ENCODE assay signal across 1 cellular context in the genomic region with DNA sequence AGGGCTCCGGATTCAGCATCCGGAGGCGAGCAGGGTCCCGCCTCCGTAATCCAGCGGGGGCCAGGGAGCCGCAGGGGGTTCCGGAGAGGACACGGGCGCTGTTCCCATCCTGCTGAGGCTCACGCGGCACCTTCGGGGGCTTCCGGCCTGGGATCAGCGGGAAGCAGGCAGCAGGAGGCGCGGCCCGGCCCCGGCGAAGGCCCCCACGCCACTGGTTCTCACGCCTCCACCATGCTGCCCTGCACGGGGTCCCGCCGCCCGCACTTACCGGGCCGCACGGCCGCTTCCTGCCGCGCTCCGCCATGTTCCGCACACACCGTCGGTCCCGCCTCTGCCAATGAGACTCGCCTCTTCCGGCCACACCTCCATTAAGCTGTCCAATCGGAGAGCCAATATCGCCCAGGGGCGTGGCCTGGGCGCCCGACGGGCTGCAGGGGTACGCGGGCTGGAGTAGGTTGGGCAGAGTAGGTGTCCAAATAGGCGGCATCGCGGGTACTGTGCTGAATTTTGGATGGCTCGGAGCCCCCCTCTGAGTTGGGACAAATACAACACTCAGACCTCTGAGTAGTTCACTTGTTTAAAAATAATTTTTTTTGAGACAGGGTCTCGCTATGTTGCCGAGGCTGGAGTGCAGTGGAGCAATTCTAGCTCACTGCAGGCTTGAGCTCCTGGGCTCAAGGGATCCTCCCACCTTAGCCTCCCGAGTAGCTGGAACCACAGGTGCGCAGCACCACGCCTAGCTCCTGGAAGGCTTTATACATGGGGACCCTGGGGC.
TF ChIP-seq lines count a peak whose summit lies in the region.

A gene with protein sequence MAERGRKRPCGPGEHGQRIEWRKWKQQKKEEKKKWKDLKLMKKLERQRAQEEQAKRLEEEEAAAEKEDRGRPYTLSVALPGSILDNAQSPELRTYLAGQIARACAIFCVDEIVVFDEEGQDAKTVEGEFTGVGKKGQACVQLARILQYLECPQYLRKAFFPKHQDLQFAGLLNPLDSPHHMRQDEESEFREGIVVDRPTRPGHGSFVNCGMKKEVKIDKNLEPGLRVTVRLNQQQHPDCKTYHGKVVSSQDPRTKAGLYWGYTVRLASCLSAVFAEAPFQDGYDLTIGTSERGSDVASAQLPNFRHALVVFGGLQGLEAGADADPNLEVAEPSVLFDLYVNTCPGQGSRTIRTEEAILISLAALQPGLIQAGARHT (minus strand): TSS at position 318 of the 775 bp plus-strand sequence. CDS start 14 bp downstream, at position 304.

TF ChIP-seq in HCT116, 20 proteins besides CTCF, POLR2A, EP300 and RAD21 (continued from another document):
- TF ChIP-seq, protein P1, sequence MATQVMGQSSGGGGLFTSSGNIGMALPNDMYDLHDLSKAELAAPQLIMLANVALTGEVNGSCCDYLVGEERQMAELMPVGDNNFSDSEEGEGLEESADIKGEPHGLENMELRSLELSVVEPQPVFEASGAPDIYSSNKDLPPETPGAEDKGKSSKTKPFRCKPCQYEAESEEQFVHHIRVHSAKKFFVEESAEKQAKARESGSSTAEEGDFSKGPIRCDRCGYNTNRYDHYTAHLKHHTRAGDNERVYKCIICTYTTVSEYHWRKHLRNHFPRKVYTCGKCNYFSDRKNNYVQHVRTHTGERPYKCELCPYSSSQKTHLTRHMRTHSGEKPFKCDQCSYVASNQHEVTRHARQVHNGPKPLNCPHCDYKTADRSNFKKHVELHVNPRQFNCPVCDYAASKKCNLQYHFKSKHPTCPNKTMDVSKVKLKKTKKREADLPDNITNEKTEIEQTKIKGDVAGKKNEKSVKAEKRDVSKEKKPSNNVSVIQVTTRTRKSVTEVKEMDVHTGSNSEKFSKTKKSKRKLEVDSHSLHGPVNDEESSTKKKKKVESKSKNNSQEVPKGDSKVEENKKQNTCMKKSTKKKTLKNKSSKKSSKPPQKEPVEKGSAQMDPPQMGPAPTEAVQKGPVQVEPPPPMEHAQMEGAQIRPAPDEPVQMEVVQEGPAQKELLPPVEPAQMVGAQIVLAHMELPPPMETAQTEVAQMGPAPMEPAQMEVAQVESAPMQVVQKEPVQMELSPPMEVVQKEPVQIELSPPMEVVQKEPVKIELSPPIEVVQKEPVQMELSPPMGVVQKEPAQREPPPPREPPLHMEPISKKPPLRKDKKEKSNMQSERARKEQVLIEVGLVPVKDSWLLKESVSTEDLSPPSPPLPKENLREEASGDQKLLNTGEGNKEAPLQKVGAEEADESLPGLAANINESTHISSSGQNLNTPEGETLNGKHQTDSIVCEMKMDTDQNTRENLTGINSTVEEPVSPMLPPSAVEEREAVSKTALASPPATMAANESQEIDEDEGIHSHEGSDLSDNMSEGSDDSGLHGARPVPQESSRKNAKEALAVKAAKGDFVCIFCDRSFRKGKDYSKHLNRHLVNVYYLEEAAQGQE (IDR thresholded peaks at IDR 0.05; ENCODE audit: low read depth) = no peak
- TF ChIP-seq ZNF274 (IDR thresholded peaks at IDR 0.05; ENCODE audit: low read depth, low read length) (no peak), SRF (IDR thresholded peaks at IDR 0.05; ENCODE audit: low read depth) (no peak), EZH2 (IDR thresholded peaks at IDR 0.05) (no peak), CEBPB (IDR thresholded peaks at IDR 0.05; ENCODE audit: low read depth) (no peak), EZH2phosphoT487 (IDR thresholded peaks at IDR 0.05; ENCODE audit: borderline replicate concordance) (no peak), CBX3 (IDR thresholded peaks at IDR 0.05; ENCODE audit: low read depth) (no peak), EGR1 (IDR thresholded peaks at IDR 0.05; ENCODE audit: low read depth) (no peak), SIN3A (IDR thresholded peaks at IDR 0.05; ENCODE audit: low read depth) (peak; percentile 86), YY1 (IDR thresholded peaks at IDR 0.05; ENCODE audit: extremely low read depth, insufficient replicate concordance, low read depth, low read length) (peak; percentile 90)
- TF ChIP-seq, protein P2, sequence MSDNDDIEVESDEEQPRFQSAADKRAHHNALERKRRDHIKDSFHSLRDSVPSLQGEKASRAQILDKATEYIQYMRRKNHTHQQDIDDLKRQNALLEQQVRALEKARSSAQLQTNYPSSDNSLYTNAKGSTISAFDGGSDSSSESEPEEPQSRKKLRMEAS (IDR thresholded peaks at IDR 0.05) = peak; percentile 89
- TF ChIP-seq, protein P3, sequence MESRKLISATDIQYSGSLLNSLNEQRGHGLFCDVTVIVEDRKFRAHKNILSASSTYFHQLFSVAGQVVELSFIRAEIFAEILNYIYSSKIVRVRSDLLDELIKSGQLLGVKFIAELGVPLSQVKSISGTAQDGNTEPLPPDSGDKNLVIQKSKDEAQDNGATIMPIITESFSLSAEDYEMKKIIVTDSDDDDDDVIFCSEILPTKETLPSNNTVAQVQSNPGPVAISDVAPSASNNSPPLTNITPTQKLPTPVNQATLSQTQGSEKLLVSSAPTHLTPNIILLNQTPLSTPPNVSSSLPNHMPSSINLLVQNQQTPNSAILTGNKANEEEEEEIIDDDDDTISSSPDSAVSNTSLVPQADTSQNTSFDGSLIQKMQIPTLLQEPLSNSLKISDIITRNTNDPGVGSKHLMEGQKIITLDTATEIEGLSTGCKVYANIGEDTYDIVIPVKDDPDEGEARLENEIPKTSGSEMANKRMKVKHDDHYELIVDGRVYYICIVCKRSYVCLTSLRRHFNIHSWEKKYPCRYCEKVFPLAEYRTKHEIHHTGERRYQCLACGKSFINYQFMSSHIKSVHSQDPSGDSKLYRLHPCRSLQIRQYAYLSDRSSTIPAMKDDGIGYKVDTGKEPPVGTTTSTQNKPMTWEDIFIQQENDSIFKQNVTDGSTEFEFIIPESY (IDR thresholded peaks at IDR 0.05; ENCODE audit: extremely low read depth, insufficient replicate concordance, low read length) = no peak
